13 cellular contexts compared by ENCODE assay signal in the genomic region with DNA sequence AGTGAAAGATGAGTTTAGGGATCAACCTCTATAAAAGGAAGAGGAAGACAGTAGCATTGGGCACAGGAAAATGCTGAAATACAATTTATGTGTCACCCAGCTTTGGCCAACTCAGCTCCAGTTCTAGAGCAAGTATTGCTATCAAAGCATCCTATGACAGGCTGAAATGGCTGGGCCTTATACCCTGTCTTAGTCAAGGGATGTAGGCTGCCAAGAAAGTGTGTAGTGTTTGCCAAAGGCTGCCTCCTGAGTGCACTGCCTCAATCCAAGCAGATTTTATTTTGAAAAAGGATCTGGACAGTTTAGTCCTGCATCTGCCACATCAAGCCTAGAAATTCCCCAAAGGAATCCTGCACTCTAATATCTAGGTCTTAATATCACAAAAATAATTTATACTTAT.
"Had no signal": no experiment of that assay in that cellular context is flagged by ENCODE, and none has a peak within 500 bp of the region (broad histone marks: within the 10 kb centered on the region; RNA-seq: fewer than 3 reads in every experiment).

No MANE protein-coding gene starts in this region.

- DNase-seq: activated CD4-positive, alpha-beta T cell treated with anti-CD3 and anti-CD28 coated beads, Interleukin-2, amount 10 ng/mL, durations not matched to agents 7 days and 5 days; activated CD4-positive, CD25-positive, alpha-beta regulatory T cell; activated naive CD4-positive, alpha-beta T cell treated with anti-CD3 and anti-CD28 coated beads, Interleukin-2, amount 10 ng/mL, durations not matched to agents 7 days and 5 days; activated T-cell treated with anti-CD3 and anti-CD28 coated beads for 4 hours; effector memory CD4-positive, alpha-beta T cell; mesendoderm; nephron progenitor cell; sigmoid colon; stimulated activated CD4-positive, alpha-beta T cell treated with anti-CD3 and anti-CD28 coated beads, Interleukin-2, amount 100 ng/mL, for 48 hours; stimulated activated naive CD4-positive, alpha-beta T cell treated with Interleukin-2 at 50 U/mL for 16 hours; T-cell had no signal

- H3K36me3 ChIP-seq: sigmoid colon, suprapubic skin had no signal

- H3K27me3 ChIP-seq: sigmoid colon, suprapubic skin had no signal

- H3K9me3 ChIP-seq: sigmoid colon, suprapubic skin had no signal

- H3K4me1 ChIP-seq: suprapubic skin had no signal

- H3K4me3 ChIP-seq: sigmoid colon, suprapubic skin had no signal

- H3K27ac ChIP-seq: sigmoid colon, suprapubic skin had no signal

- ATAC-seq: activated T-helper 17 cell treated with anti-CD3 and anti-CD28 coated beads, Interleukin-2, amount 50 U/mL, for 72 hours; T-cell had no signal
